ENCODE assay signal across 14 cellular contexts in the genomic region with DNA sequence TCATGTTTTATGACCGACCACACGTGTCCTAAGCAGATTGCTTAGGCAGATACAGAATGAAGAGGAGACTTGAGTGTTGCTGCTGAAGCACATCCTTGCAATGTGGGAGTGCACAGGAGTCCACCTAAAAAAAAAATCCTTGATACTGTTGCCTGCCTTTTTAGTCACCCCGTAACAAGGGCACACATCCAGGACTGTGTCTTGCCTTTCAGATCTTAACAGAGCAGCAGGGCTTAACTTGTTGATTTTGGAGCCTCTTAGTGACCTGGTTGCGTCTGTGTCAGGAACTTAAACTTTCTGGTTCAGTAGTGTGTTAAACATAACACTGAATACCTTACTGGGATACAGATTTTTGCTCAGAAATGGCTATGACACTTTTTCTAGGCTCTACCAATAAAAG. TPM values are rescaled to one million over a fixed set of nuclear protein-coding genes. Genes with fewer than 3 reads are reported as not detected.
A peak's percentile ranks its signal among the peaks of the same experiment; 100 is the strongest.
DNase-seq lines count a peak whose midpoint lies in the region; ATAC-seq and TF ChIP-seq lines count a peak whose summit lies in the region.
"Had no signal": no experiment of that assay in that cellular context is flagged by ENCODE, and none has a peak within 500 bp of the region (broad histone marks: within the 10 kb centered on the region; RNA-seq: fewer than 3 reads in every experiment).

No MANE protein-coding gene starts in this region.

- no peaks in the 10 kb centered on the region for H3K27me3 ChIP-seq in body of pancreas
- no peaks in the 10 kb centered on the region for H3K27me3 ChIP-seq in HAP-1 (ENCODE audit: low read depth)
- H3K27me3 ChIP-seq: BE2C had no signal

- H3K4me1 ChIP-seq in body of pancreas (peaks cover 11% of the 10 kb centered on the region), HAP-1 (peaks cover under 1% of the 10 kb centered on the region; the same call in 1 of the 2 replicates)
- H3K4me1 ChIP-seq: BE2C had no signal

- no peak for TF ChIP-seq POLR2A in body of pancreas (IDR thresholded peaks at IDR 0.05)

- no peak for ATAC-seq in natural killer cell
- ATAC-seq in natural killer cell treated with Interleukin-12 subunit alpha and Interleukin-12 subunit beta and Interleukin-15 and Interleukin-18, amount 100 ng/mL, for 72 hours, result no peak
- ATAC-seq in body of pancreas, result peak; percentile 15
- no peak for ATAC-seq in naive thymus-derived CD8-positive, alpha-beta T cell
- no peak for ATAC-seq in activated naive CD4-positive, alpha-beta T cell treated with anti-CD3 and anti-CD28 coated beads, Interleukin-2, amount 50 U/mL, for 72 hours
- ATAC-seq: A549, GM23338 had no signal

- H3K27me3 Mint-ChIP-seq in natural killer cell (ENCODE audit: low read depth in 2 of 2), result no peaks in the 10 kb centered on the region
- no peaks in the 10 kb centered on the region for H3K27me3 Mint-ChIP-seq in natural killer cell treated with Interleukin-12 subunit alpha and Interleukin-12 subunit beta and Interleukin-15 and Interleukin-18, amount 100 ng/mL, for 72 hours
- H3K27me3 Mint-ChIP-seq in naive thymus-derived CD8-positive, alpha-beta T cell, result no peaks in the 10 kb centered on the region
- H3K27me3 Mint-ChIP-seq: CD4-positive, alpha-beta memory T cell had no signal

- 83 to 95% methylated on average over 4 of the region's 4 CpGs for WGBS in body of pancreas, 2 donors

- DNase-seq in natural killer cell (no peak), body of pancreas (no peak), HAP-1 (ENCODE audit: low spot score in 2 of 2) (no peak), KG1 (lab: John Stamatoyannopoulos, UW) (no peak)
- no peak for DNase-seq in natural killer cell treated with Interleukin-12 subunit alpha and Interleukin-12 subunit beta and Interleukin-15 and Interleukin-18, amount 100 ng/mL, for 72 hours (ENCODE audit: low spot score)
- no peak for DNase-seq in naive thymus-derived CD8-positive, alpha-beta T cell
- no peak for DNase-seq in activated naive CD4-positive, alpha-beta T cell treated with anti-CD3 and anti-CD28 coated beads, Interleukin-2, amount 50 U/mL, for 72 hours (ENCODE audit: low spot score in 2 of 2)
- DNase-seq: BE2C; CD4-positive, alpha-beta memory T cell; DMS79; H7 had no signal

- H3K9me3 ChIP-seq in body of pancreas (no peaks in the 10 kb centered on the region), HAP-1 (no peaks in the 10 kb centered on the region)
- H3K9me3 ChIP-seq: A549, BE2C had no signal

- H3K4me1 Mint-ChIP-seq in natural killer cell, result peaks cover 44 to 49% of the 10 kb centered on the region in 2 donors
- H3K4me1 Mint-ChIP-seq in natural killer cell treated with Interleukin-12 subunit alpha and Interleukin-12 subunit beta and Interleukin-15 and Interleukin-18, amount 100 ng/mL, for 72 hours (ENCODE audit: low read depth in 2 of 2), result peaks cover 22 to 31% of the 10 kb centered on the region in 2 donors
- H3K4me1 Mint-ChIP-seq in naive thymus-derived CD8-positive, alpha-beta T cell, result peaks cover 15 to 39% (median 31%) of the 10 kb centered on the region in 4 donors

- no peak overlapping the region for H3K4me3 Mint-ChIP-seq in natural killer cell
- no peak overlapping the region for H3K4me3 Mint-ChIP-seq in natural killer cell treated with Interleukin-12 subunit alpha and Interleukin-12 subunit beta and Interleukin-15 and Interleukin-18, amount 100 ng/mL, for 72 hours
- no peak overlapping the region for H3K4me3 Mint-ChIP-seq in naive thymus-derived CD8-positive, alpha-beta T cell
- H3K4me3 Mint-ChIP-seq: CD4-positive, alpha-beta memory T cell; GM23338 had no signal

- peaks cover 40% of the 10 kb centered on the region for H3K36me3 Mint-ChIP-seq in natural killer cell
- peaks cover 32% of the 10 kb centered on the region for H3K36me3 Mint-ChIP-seq in natural killer cell treated with Interleukin-12 subunit alpha and Interleukin-12 subunit beta and Interleukin-15 and Interleukin-18, amount 100 ng/mL, for 72 hours
- peaks cover 3 to 84% (median 14%) of the 10 kb centered on the region in 3 donors for H3K36me3 Mint-ChIP-seq in naive thymus-derived CD8-positive, alpha-beta T cell
- H3K36me3 Mint-ChIP-seq in activated naive CD4-positive, alpha-beta T cell treated with anti-CD3 and anti-CD28 coated beads, Interleukin-2, amount 50 U/mL, for 72 hours, result peaks cover 21 to 32% of the 10 kb centered on the region in 2 donors

- POLR2A ChIA-PET in naive thymus-derived CD8-positive, alpha-beta T cell (lab: Charles Lee), result no interaction called here

- H3K27ac ChIP-seq in body of pancreas, result no peak overlapping the region
- H3K27ac ChIP-seq: A549, C4-2B had no signal

- H3K36me3 ChIP-seq in body of pancreas (replicated peaks in 1 of 2; ENCODE audit: insufficient read depth in 1 of 2, low read depth in 2 of 2) (peaks cover 0 to 5% of the 10 kb centered on the region in 2 donors), HAP-1 (replicated peaks) (peaks cover 48% of the 10 kb centered on the region)

- H3K27ac Mint-ChIP-seq in natural killer cell, result peak overlapping the region; percentile 25 to 74
- no peak overlapping the region for H3K27ac Mint-ChIP-seq in natural killer cell treated with Interleukin-12 subunit alpha and Interleukin-12 subunit beta and Interleukin-15 and Interleukin-18, amount 100 ng/mL, for 72 hours
- peak overlapping the region in 6 of 10 donors; percentile 6 to 60 (median 24) for H3K27ac Mint-ChIP-seq in naive thymus-derived CD8-positive, alpha-beta T cell
- H3K27ac Mint-ChIP-seq in activated naive CD4-positive, alpha-beta T cell treated with anti-CD3 and anti-CD28 coated beads, Interleukin-2, amount 50 U/mL, for 72 hours, result no peak overlapping the region
- H3K27ac Mint-ChIP-seq: GM23338 had no signal

- no peak overlapping the region for H3K4me3 ChIP-seq in body of pancreas
- no peak overlapping the region for H3K4me3 ChIP-seq in HAP-1
- H3K4me3 ChIP-seq: A549, GM23338 had no signal

- in situ Hi-C loops in HAP-1 (cut with MboI; ENCODE audit: low sequenced_read_pairs), result no loop called here

- H3K9me3 Mint-ChIP-seq in natural killer cell, result no peaks in the 10 kb centered on the region
- no peaks in the 10 kb centered on the region for H3K9me3 Mint-ChIP-seq in natural killer cell treated with Interleukin-12 subunit alpha and Interleukin-12 subunit beta and Interleukin-15 and Interleukin-18, amount 100 ng/mL, for 72 hours
- no peaks in the 10 kb centered on the region for H3K9me3 Mint-ChIP-seq in naive thymus-derived CD8-positive, alpha-beta T cell
- no peaks in the 10 kb centered on the region for H3K9me3 Mint-ChIP-seq in activated naive CD4-positive, alpha-beta T cell treated with anti-CD3 and anti-CD28 coated beads, Interleukin-2, amount 50 U/mL, for 72 hours
- H3K9me3 Mint-ChIP-seq: CD4-positive, alpha-beta memory T cell; GM23338 had no signal

- intact Hi-C loops in natural killer cell (cut with micrococcal nuclease), result loop anchor here (10.0 kb wide), 1 partner anchor 144 kb away; no protein-coding TSS in a partner anchor
- intact Hi-C loops in body of pancreas (cut with DNase I), result no loop called here

- TF ChIP-seq CTCF in natural killer cell (IDR thresholded peaks at IDR 0.05) (no peak), body of pancreas (IDR thresholded peaks at IDR 0.05) (no peak)

RNA-seq across cellular contexts. Expression of gene EIF2B2, which starts 6.5 kb away (rescaled TPM):
- total RNA-seq in natural killer cell, result 10 to 100 TPM; 22.2 to 45.1 (median 31.2) TPM
- total RNA-seq in natural killer cell treated with Interleukin-12 subunit alpha and Interleukin-12 subunit beta and Interleukin-15 and Interleukin-18, amount 100 ng/mL, for 72 hours, result 10 to 100 TPM; 60.2 to 68.0 TPM
- 10 to 100 TPM; 12.9 to 17.1 TPM for total RNA-seq in body of pancreas
- 10 to 100 TPM; 28.7 to 36.7 TPM for total RNA-seq in naive thymus-derived CD8-positive, alpha-beta T cell
- polyA plus RNA-seq in naive thymus-derived CD8-positive, alpha-beta T cell, result 10 to 100 TPM; 14.1 to 26.7 (median 17.5) TPM
- total RNA-seq in activated naive CD4-positive, alpha-beta T cell treated with anti-CD3 and anti-CD28 coated beads, Interleukin-2, amount 50 U/mL, for 72 hours, result 10 to 100 TPM; 40.1 to 63.7 TPM

RNA-seq across cellular contexts. Expression of gene MLH3, which starts 42.1 kb away (rescaled TPM):
- total RNA-seq in natural killer cell (10 to 100 TPM; 15.5 to 20.7 (median 19.1) TPM), body of pancreas (10 to 100 TPM; 18.2 to 23.7 TPM)
- 10 to 100 TPM; 27.6 to 40.2 TPM for total RNA-seq in natural killer cell treated with Interleukin-12 subunit alpha and Interleukin-12 subunit beta and Interleukin-15 and Interleukin-18, amount 100 ng/mL, for 72 hours
- 10 to 100 TPM; 26.9 to 31.2 TPM for total RNA-seq in naive thymus-derived CD8-positive, alpha-beta T cell
- polyA plus RNA-seq in naive thymus-derived CD8-positive, alpha-beta T cell, result 10 to 100 TPM in 2 of 3 donors, 1 to 10 TPM in 1; 9.3 to 11.9 (median 10.8) TPM
- 10 to 100 TPM; 28.7 to 32.9 TPM for total RNA-seq in activated naive CD4-positive, alpha-beta T cell treated with anti-CD3 and anti-CD28 coated beads, Interleukin-2, amount 50 U/mL, for 72 hours

RNA-seq across cellular contexts. Expression of gene PGF, which starts 53.8 kb away (rescaled TPM):
- under 1 TPM in 2 of 3 donors, not detected in 1; 0.33 to 0.34 TPM for total RNA-seq in natural killer cell
- total RNA-seq in natural killer cell treated with Interleukin-12 subunit alpha and Interleukin-12 subunit beta and Interleukin-15 and Interleukin-18, amount 100 ng/mL, for 72 hours, result not detected
- 1 to 10 TPM; 2.3 to 6.6 TPM for total RNA-seq in body of pancreas
- not detected for total RNA-seq in naive thymus-derived CD8-positive, alpha-beta T cell
- polyA plus RNA-seq in naive thymus-derived CD8-positive, alpha-beta T cell, result under 1 TPM in 1 of 3 donors, not detected in 2; 0.13 TPM
- total RNA-seq in activated naive CD4-positive, alpha-beta T cell treated with anti-CD3 and anti-CD28 coated beads, Interleukin-2, amount 50 U/mL, for 72 hours, result under 1 TPM in 1 of 2 donors, not detected in 1; 0.46 TPM
- total RNA-seq: CD4-positive, alpha-beta memory T cell had no signal

RNA-seq across cellular contexts. Expression of gene ACYP1, which starts 54.6 kb away (rescaled TPM):
- total RNA-seq in natural killer cell (10 to 100 TPM; 13.3 to 17.4 (median 14.9) TPM), body of pancreas (1 to 10 TPM; 8.3 to 9.9 TPM)
- total RNA-seq in natural killer cell treated with Interleukin-12 subunit alpha and Interleukin-12 subunit beta and Interleukin-15 and Interleukin-18, amount 100 ng/mL, for 72 hours, result 10 to 100 TPM; 29.3 to 40.5 TPM
- 10 to 100 TPM; 24.5 to 25.1 TPM for total RNA-seq in naive thymus-derived CD8-positive, alpha-beta T cell
- polyA plus RNA-seq in naive thymus-derived CD8-positive, alpha-beta T cell, result 10 to 100 TPM; 12.8 to 17.7 (median 13.2) TPM
- total RNA-seq in activated naive CD4-positive, alpha-beta T cell treated with anti-CD3 and anti-CD28 coated beads, Interleukin-2, amount 50 U/mL, for 72 hours, result 10 to 100 TPM; 33.9 to 58.6 TPM

Comparison
In these comparisons a context has a peak if more than half of its experiments do, and no peak if none do; other contexts are left out.
1. H3K27ac Mint-ChIP-seq: peak in natural killer cell (2 of 2) and naive thymus-derived CD8-positive, alpha-beta T cell (6 of 10); none in natural killer cell treated with Interleukin-12 subunit alpha and Interleukin-12 subunit beta and Interleukin-15 and Interleukin-18, amount 100 ng/mL, for 72 hours (0 of 2) and activated naive CD4-positive, alpha-beta T cell treated with anti-CD3 and anti-CD28 coated beads, Interleukin-2, amount 50 U/mL, for 72 hours (0 of 2).